ENCODE assay signal across 1 cellular context in the genomic region with DNA sequence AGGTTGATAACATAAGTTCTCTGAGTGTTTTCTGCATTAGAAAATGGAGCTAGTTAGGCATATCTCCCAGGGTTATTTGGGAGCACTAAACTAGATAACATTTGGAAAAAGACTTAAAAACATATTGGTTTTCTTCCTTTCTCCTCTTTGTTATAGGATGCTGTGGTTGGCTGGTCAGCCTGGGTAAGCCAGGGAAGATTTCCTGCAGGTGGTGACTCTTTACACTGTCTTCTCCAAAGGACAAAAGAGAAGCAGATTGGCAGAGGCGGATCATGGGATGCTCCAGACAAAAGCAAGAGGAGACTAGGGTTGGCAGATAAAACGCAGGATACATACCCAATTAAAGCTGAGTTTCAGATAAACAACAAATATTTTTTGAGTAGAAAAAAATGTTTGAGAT.
TF ChIP-seq lines count a peak whose summit lies in the region.

No MANE protein-coding gene starts in this region.

TF ChIP-seq in H1, 55 proteins besides CTCF, POLR2A, EP300 and RAD21:
- TF ChIP-seq, protein P1, sequence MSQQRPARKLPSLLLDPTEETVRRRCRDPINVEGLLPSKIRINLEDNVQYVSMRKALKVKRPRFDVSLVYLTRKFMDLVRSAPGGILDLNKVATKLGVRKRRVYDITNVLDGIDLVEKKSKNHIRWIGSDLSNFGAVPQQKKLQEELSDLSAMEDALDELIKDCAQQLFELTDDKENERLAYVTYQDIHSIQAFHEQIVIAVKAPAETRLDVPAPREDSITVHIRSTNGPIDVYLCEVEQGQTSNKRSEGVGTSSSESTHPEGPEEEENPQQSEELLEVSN (IDR thresholded peaks at IDR 0.05), result no peak
- TF ChIP-seq EGR1 (IDR thresholded peaks at IDR 0.05; ENCODE audit: borderline replicate concordance, low read depth, low read length) (no peak), KDM5A (IDR thresholded peaks at IDR 0.05; ENCODE audit: low read length) (no peak), FOSL1 (IDR thresholded peaks at IDR 0.05; ENCODE audit: insufficient read depth, low read depth, low read length) (no peak)
TF ChIP-seq in H1: peak in this region for 0.
